Comparison of ENCODE assay signal across 13 cellular contexts in the genomic region with DNA sequence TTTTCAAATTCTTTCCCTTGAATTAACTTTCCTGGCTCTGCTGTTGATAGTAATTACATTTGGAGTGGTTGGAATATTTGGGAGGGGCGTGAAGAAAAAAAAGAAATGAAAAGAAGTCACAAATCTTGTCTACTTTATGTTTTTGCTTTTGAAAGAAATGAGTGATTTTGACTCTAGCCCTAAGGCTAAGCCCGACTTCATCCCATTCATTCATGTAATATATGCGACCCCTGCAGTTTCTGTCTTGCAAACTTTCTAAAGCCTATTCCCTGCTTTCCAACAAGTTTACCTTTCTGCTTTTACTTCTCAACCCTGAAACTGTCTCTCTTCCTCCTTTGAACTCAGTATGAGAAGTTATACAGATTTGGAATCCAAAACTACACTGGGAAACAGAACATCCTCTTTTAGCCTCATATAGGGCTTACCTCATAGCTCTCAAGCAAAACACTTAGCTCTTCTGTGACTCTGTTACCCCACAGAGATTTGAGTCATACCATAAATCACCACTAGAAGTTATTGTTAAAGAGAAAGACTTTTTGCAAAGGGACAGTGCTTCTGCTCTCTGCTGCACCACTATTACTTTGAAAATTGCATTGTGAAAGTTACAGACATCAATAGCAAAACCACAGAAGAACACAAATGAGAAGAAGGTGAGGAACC. TPM values are rescaled to one million over a fixed set of nuclear protein-coding genes. Genes with fewer than 3 reads are reported as not detected.
DNase-seq lines count a peak whose midpoint lies in the region; ATAC-seq and TF ChIP-seq lines count a peak whose summit lies in the region.
"Had no signal": no experiment of that assay in that cellular context is flagged by ENCODE, and none has a peak within 500 bp of the region (broad histone marks: within the 10 kb centered on the region; RNA-seq: fewer than 3 reads in every experiment).

No MANE protein-coding gene starts in this region.

- H3K27ac ChIP-seq in uterus: no peak overlapping the region
- H3K27ac ChIP-seq: BLaER1 treated with 17β-estradiol and CSF1 and Interleukin-3, amounts not matched to agents 10 nM and 100 nM; esophagus squamous epithelium had no signal

- no peaks in the 10 kb centered on the region for H3K9me3 Mint-ChIP-seq in activated T-cell treated with anti-CD3 and anti-CD28 coated beads, Interleukin-2, amount 50 U/mL, for 4 hours
- peaks cover 5% of the 10 kb centered on the region for H3K9me3 Mint-ChIP-seq in type B pancreatic cell

- H3K27ac Mint-ChIP-seq in type B pancreatic cell: no peak overlapping the region
- H3K27ac Mint-ChIP-seq: stimulated activated naive CD8-positive, alpha-beta T cell treated with anti-CD3 and anti-CD28 coated beads, Interleukin-15, Interleukin-2, amounts not matched to agents 100 ng/mL and 50 ng/mL, for 24 hours had no signal

- no peaks in the 10 kb centered on the region for H3K9me3 ChIP-seq in uterus
- H3K9me3 ChIP-seq: esophagus squamous epithelium had no signal

- H3K27me3 Mint-ChIP-seq in activated T-cell treated with anti-CD3 and anti-CD28 coated beads, Interleukin-2, amount 50 U/mL, for 4 hours (ENCODE audit: low read depth): peaks cover 27% of the 10 kb centered on the region
- peaks cover 46% of the 10 kb centered on the region for H3K27me3 Mint-ChIP-seq in type B pancreatic cell

- H3K4me3 Mint-ChIP-seq in activated T-cell treated with anti-CD3 and anti-CD28 coated beads, Interleukin-2, amount 50 U/mL, for 4 hours: no peak overlapping the region
- peak overlapping the region; percentile 10 for H3K4me3 Mint-ChIP-seq in type B pancreatic cell
- H3K4me3 Mint-ChIP-seq: stimulated activated naive CD8-positive, alpha-beta T cell treated with anti-CD3 and anti-CD28 coated beads, Interleukin-15, Interleukin-2, amounts not matched to agents 100 ng/mL and 50 ng/mL, for 24 hours had no signal

- no peaks in the 10 kb centered on the region for H3K36me3 ChIP-seq in uterus
- H3K36me3 ChIP-seq: BLaER1 treated with 17β-estradiol and CSF1 and Interleukin-3, amounts not matched to agents 10 nM and 100 nM; esophagus squamous epithelium had no signal

- no peaks in the 10 kb centered on the region for H3K36me3 Mint-ChIP-seq in activated T-cell treated with anti-CD3 and anti-CD28 coated beads, Interleukin-2, amount 50 U/mL, for 4 hours (ENCODE audit: insufficient read depth)
- H3K36me3 Mint-ChIP-seq in type B pancreatic cell: no peaks in the 10 kb centered on the region

- H3K27me3 ChIP-seq in uterus: peaks cover 0 to 5% of the 10 kb centered on the region in 2 donors

- TF ChIP-seq POLR2A in uterus (IDR thresholded peaks at IDR 0.05): no peak

- H3K4me3 ChIP-seq in uterus: no peak overlapping the region
- H3K4me3 ChIP-seq: BLaER1 treated with 17β-estradiol and CSF1 and Interleukin-3, amounts not matched to agents 10 nM and 100 nM; esophagus squamous epithelium had no signal

- intact Hi-C loops in uterus (cut with DNase I; ENCODE audit: low total_unique reads): no loop called here

- peaks cover 10% of the 10 kb centered on the region for H3K4me1 Mint-ChIP-seq in activated T-cell treated with anti-CD3 and anti-CD28 coated beads, Interleukin-2, amount 50 U/mL, for 4 hours (ENCODE audit: low read depth)
- H3K4me1 Mint-ChIP-seq in type B pancreatic cell (ENCODE audit: unreplicated experiment): peaks cover 22% of the 10 kb centered on the region

- peak; percentile 49 for TF ChIP-seq CTCF in type B pancreatic cell (conservative IDR thresholded peaks at IDR 0.05)
- no peak for TF ChIP-seq CTCF in uterus (IDR thresholded peaks at IDR 0.05)

- DNase-seq in activated T-cell treated with anti-CD3 and anti-CD28 coated beads, Interleukin-2, amount 50 U/mL, for 4 hours: no peak
- no peak for DNase-seq in activated T-cell treated with anti-CD3 and anti-CD28 coated beads for 4 hours
- DNase-seq in NOMO-1 (lab: John Stamatoyannopoulos, UW; ENCODE audit: unreplicated experiment in 2 of 2): peak; percentile 43 to 84
- peak; percentile 12 for DNase-seq in fibroblast of gingiva (ENCODE audit: low read depth)
- no peak for DNase-seq in type B pancreatic cell (ENCODE audit: extremely low spot score, unreplicated experiment)
- no peak for DNase-seq in NCI-H1092 treated with DMSO at 0.1 percent for 48 hours (lab: John Stamatoyannopoulos, UW)
- no peak for DNase-seq in uterus
- no peak for DNase-seq in GM19238 (ENCODE audit: insufficient read length, low spot score)
- DNase-seq: activated T-cell treated with anti-CD3 and anti-CD28 coated beads, Interleukin-2, amount 50 U/mL, for 1 hour; esophagus squamous epithelium; occipital lobe had no signal

- H3K4me1 ChIP-seq in uterus: no peaks in the 10 kb centered on the region

- peak; percentile 59 to 68 for ATAC-seq in activated T-cell treated with anti-CD3 and anti-CD28 coated beads, Interleukin-2, amount 50 U/mL, for 4 hours

RNA-seq across cellular contexts. Expression of gene CFAP95, which starts 1.6 kb away (rescaled TPM):
- not detected for total RNA-seq in activated T-cell treated with anti-CD3 and anti-CD28 coated beads, Interleukin-2, amount 50 U/mL, for 4 hours
- total RNA-seq in type B pancreatic cell (ENCODE audit: low replicate concordance): 1.2 and 3.4 TPM in 2 replicates
- 1 to 10 TPM in 1 of 4 donors, not detected in 3; 7.5 TPM for total RNA-seq in uterus
- total RNA-seq: esophagus squamous epithelium, occipital lobe had no signal

Comparison
In these comparisons a context has a peak if more than half of its experiments do, and no peak if none do; other contexts are left out.
1. DNase-seq: peak in NOMO-1 (2 of 2) and fibroblast of gingiva (single experiment); none in activated T-cell treated with anti-CD3 and anti-CD28 coated beads, Interleukin-2, amount 50 U/mL, for 4 hours (single experiment), activated T-cell treated with anti-CD3 and anti-CD28 coated beads for 4 hours (single experiment), type B pancreatic cell (single experiment), NCI-H1092 treated with DMSO at 0.1 percent for 48 hours (single experiment), uterus (0 of 2) and GM19238 (single experiment).